Comparison of ENCODE assay signal across 10 cellular contexts in the genomic region with DNA sequence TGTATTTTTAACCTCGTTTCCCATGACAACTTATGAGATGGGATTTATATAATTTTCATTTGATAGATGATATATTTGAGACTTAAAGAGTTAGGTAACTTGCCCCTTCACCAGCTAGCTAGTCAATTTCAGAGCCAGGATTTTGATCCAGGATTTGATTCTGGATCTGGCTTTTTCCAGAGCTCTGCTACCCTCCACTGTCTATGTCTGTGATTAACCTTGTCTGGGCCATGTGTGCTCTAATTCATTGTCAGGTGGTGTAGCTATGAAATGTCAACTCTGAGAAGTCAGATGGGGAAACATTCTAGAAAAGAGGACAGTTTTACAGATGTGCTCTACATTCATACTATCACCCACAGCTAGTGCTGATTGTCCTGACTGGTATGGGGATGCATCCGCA. TPM values are rescaled to one million over a fixed set of nuclear protein-coding genes. Genes with fewer than 3 reads are reported as not detected.
"Had no signal": no experiment of that assay in that cellular context is flagged by ENCODE, and none has a peak within 500 bp of the region (broad histone marks: within the 10 kb centered on the region; RNA-seq: fewer than 3 reads in every experiment).

No MANE protein-coding gene starts in this region.

- ATAC-seq: K562 had no signal

- H3K4me2 ChIP-seq: KMS-11 had no signal

- H3K4me3 ChIP-seq: K562 had no signal

- DNase-seq: IMR-90, KBM-7, KG1 had no signal

- H3K9ac ChIP-seq: KMS-11 had no signal

- FAIRE-seq: HTR-8/SVneo, K562 had no signal

- H3K27ac ChIP-seq: HL-60, KMS-11 had no signal

RNA-seq across cellular contexts. Expression of a gene that starts 42.5 kb away (rescaled TPM):
- total RNA-seq: HT-29, HT1080, IMR-90, K562 had no signal
- polyA plus RNA-seq: IgD-negative memory B cell, IMR-90, K562 had no signal
